Comparison of ENCODE assay signal across 26 cellular contexts in the genomic region with DNA sequence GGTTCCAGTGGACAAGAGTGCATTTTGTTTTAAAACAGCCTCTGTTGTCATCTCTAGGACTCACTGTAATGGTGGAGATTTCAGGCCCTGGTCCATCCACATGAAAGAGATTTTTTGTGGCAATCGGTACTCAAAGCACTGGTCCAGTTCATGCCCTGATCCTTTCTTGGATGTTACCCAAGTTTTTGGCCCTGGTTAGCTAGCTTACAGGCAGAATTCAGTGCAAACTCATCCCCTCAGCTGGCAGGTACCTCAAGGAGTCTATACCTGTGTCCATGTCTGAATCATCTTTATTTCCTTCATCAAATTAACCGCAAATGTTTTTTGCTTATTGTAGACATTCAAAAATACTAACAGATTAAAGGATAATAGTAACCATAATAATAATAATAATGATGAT.
"Had no signal": no experiment of that assay in that cellular context is flagged by ENCODE, and none has a peak within 500 bp of the region (broad histone marks: within the 10 kb centered on the region; RNA-seq: fewer than 3 reads in every experiment).

No MANE protein-coding gene starts in this region.

- H3K4me1 ChIP-seq: left lung, lower lobe of right lung, pancreas, prostate gland had no signal

- H3K9me3 Mint-ChIP-seq: immature natural killer cell; natural killer cell; nephron progenitor cell; stimulated activated effector memory CD8-positive, alpha-beta T cell treated with anti-CD3 and anti-CD28 coated beads, Interleukin-12 subunit alpha, Interleukin-12 subunit beta, amount 100 ng/mL, for 72 hours; stimulated activated naive CD8-positive, alpha-beta T cell treated with anti-CD3 and anti-CD28 coated beads, Interleukin-15, amount 100 ng/mL, for 72 hours; type B pancreatic cell had no signal

- H3K4me3 ChIP-seq: left lung, lower lobe of right lung, pancreas, prostate gland, spleen, tibial nerve, vagina had no signal

- H3K27me3 ChIP-seq: left lung, pancreas, spleen, tibial nerve, vagina had no signal

- H3K4me3 Mint-ChIP-seq: immature natural killer cell; natural killer cell; nephron progenitor cell; stimulated activated effector memory CD8-positive, alpha-beta T cell treated with anti-CD3 and anti-CD28 coated beads, Interleukin-12 subunit alpha, Interleukin-12 subunit beta, amount 100 ng/mL, for 72 hours; stimulated activated naive CD8-positive, alpha-beta T cell treated with anti-CD3 and anti-CD28 coated beads, Interleukin-15, amount 100 ng/mL, for 72 hours; type B pancreatic cell had no signal

- H3K9me3 ChIP-seq: left lung, lower lobe of right lung, pancreas, prostate gland, spleen, tibial nerve, vagina had no signal

- H3K4me1 Mint-ChIP-seq: immature natural killer cell, natural killer cell, nephron progenitor cell had no signal

- H3K36me3 Mint-ChIP-seq: immature natural killer cell; natural killer cell; stimulated activated effector memory CD8-positive, alpha-beta T cell treated with anti-CD3 and anti-CD28 coated beads, Interleukin-12 subunit alpha, Interleukin-12 subunit beta, amount 100 ng/mL, for 72 hours; type B pancreatic cell had no signal

- ATAC-seq: left colon; left lung; lower lobe of right lung; natural killer cell; pancreas; right cardiac atrium; sciatic nerve; stimulated activated effector memory CD8-positive, alpha-beta T cell treated with anti-CD3 and anti-CD28 coated beads, Interleukin-12 subunit alpha, Interleukin-12 subunit beta, amount 100 ng/mL, for 72 hours; stimulated activated naive CD8-positive, alpha-beta T cell treated with anti-CD3 and anti-CD28 coated beads, Interleukin-15, amount 100 ng/mL, for 72 hours had no signal

- H3K27ac Mint-ChIP-seq: immature natural killer cell; natural killer cell; nephron progenitor cell; stimulated activated effector memory CD8-positive, alpha-beta T cell treated with anti-CD3 and anti-CD28 coated beads, Interleukin-12 subunit alpha, Interleukin-12 subunit beta, amount 100 ng/mL, for 72 hours; stimulated activated naive CD8-positive, alpha-beta T cell treated with anti-CD3 and anti-CD28 coated beads, Interleukin-15, amount 100 ng/mL, for 72 hours; type B pancreatic cell had no signal

- H3K27me3 Mint-ChIP-seq: type B pancreatic cell had no signal

- DNase-seq: hypothalamus; immature natural killer cell; kidney; left colon; left lung; lower lobe of right lung; mammary epithelial cell; mesenchymal stem cell; natural killer cell; nephron progenitor cell; pancreas; posterior cingulate gyrus; retina; right cardiac atrium; small intestine; spleen; stimulated activated CD4-positive, alpha-beta T cell treated with anti-CD3 and anti-CD28 coated beads, Interleukin-4, amount 100 ng/mL, for 24 hours; stimulated activated naive CD4-positive, alpha-beta T cell treated with Interleukin-2 at 50 U/mL for 16 hours; stimulated activated naive CD8-positive, alpha-beta T cell treated with anti-CD3 and anti-CD28 coated beads, Interleukin-15, amount 100 ng/mL, for 72 hours; substantia nigra had no signal

- H3K36me3 ChIP-seq: left lung, lower lobe of right lung, pancreas, prostate gland, spleen, tibial nerve, vagina had no signal

- H3K27ac ChIP-seq: left lung, lower lobe of right lung, pancreas, prostate gland, spleen, tibial nerve, vagina had no signal
